16 cellular contexts compared by ENCODE assay signal in genomic region chr2:6791682-6792081, GRCh38.
DNase-seq lines count a peak whose midpoint lies in the region; TF ChIP-seq lines count a peak whose summit lies in the region.
"Had no signal": no experiment of that assay in that cellular context is flagged by ENCODE, and none has a peak within 500 bp of the region (broad histone marks: within the 10 kb centered on the region; RNA-seq: fewer than 3 reads in every experiment).

No MANE protein-coding gene starts in this region.

- H3K9ac ChIP-seq in mesenchymal stem cell (ENCODE audit: low read length): no peak overlapping the region

- H2AFZ ChIP-seq in mesenchymal stem cell (ENCODE audit: low read depth, low read length): peak overlapping the region; percentile 64

- H3K79me1 ChIP-seq in mesenchymal stem cell (replicated peaks; ENCODE audit: low read length, poor library complexity, severe bottlenecking): no peaks in the 10 kb centered on the region

- H3K4me1 ChIP-seq in mesenchymal stem cell (ENCODE audit: control insufficient read depth, insufficient read depth, low read depth, low read length): no peaks in the 10 kb centered on the region
- no peaks in the 10 kb centered on the region for H3K4me1 ChIP-seq in effector memory CD4-positive, alpha-beta T cell (ENCODE audit: control insufficient read depth, insufficient read depth, low read length, poor library complexity, severe bottlenecking)
- H3K4me1 ChIP-seq: gastroesophageal sphincter, HAP-1 had no signal

- no peak for DNase-seq in GM10266 (ENCODE audit: extremely low spot score)
- DNase-seq in HT-29 (ENCODE audit: low spot score): peak; percentile 10
- peak; percentile 73 for DNase-seq in SK-N-DZ (ENCODE audit: low spot score)
- DNase-seq in mesenchymal stem cell: no peak
- no peak for DNase-seq in central memory CD4-positive, alpha-beta T cell
- DNase-seq in NCI-H1048 (lab: John Stamatoyannopoulos, UW): no peak
- no peak for DNase-seq in effector memory CD4-positive, alpha-beta T cell
- DNase-seq in posterior vena cava (ENCODE audit: low spot score): no peak
- DNase-seq: activated CD4-positive, alpha-beta T cell treated with anti-CD3 and anti-CD28 coated beads, Interleukin-2, amount 10 ng/mL, durations not matched to agents 7 days and 5 days; activated naive CD8-positive, alpha-beta T cell treated with anti-CD3 and anti-CD28 coated beads, Interleukin-2, amount 50 U/mL, for 24 hours; activated T-cell treated with anti-CD3 and anti-CD28 coated beads, Interleukin-2, amount 50 U/mL, for 48 hours; CD4-positive, alpha-beta memory T cell; stimulated activated naive CD4-positive, alpha-beta T cell; T-helper 2 cell had no signal

- H3K4ac ChIP-seq in mesenchymal stem cell (ENCODE audit: low read depth in 1 of 2, low read length in 2 of 2): no peak overlapping the region

- no peak overlapping the region for H2AK5ac ChIP-seq in mesenchymal stem cell (ENCODE audit: low read length, severe bottlenecking)

- H3K14ac ChIP-seq in mesenchymal stem cell (ENCODE audit: low read length in 2 of 2): peak overlapping the region in 1 of 2 experiments; percentile 45

- H3K4me2 ChIP-seq in mesenchymal stem cell (ENCODE audit: low read length, poor library complexity, severe bottlenecking): no peak overlapping the region

- no peak overlapping the region for H3K27ac ChIP-seq in mesenchymal stem cell (ENCODE audit: low read length, poor library complexity, severe bottlenecking)
- H3K27ac ChIP-seq in effector memory CD4-positive, alpha-beta T cell (ENCODE audit: insufficient read depth, low read length, poor library complexity, severe bottlenecking): no peak overlapping the region
- H3K27ac ChIP-seq: gastroesophageal sphincter had no signal

- H3K4me3 ChIP-seq in mesenchymal stem cell (ENCODE audit: insufficient read depth in 1 of 2, low read depth in 1 of 2, low read length in 2 of 2): no peak overlapping the region
- H3K4me3 ChIP-seq in effector memory CD4-positive, alpha-beta T cell (ENCODE audit: insufficient read depth, low read depth, low read length, poor library complexity, severe bottlenecking): no peak overlapping the region
- H3K4me3 ChIP-seq: gastroesophageal sphincter, HAP-1 had no signal

- H4K91ac ChIP-seq in mesenchymal stem cell (ENCODE audit: low read length): no peak overlapping the region

- no peak overlapping the region for H2BK120ac ChIP-seq in mesenchymal stem cell (ENCODE audit: low read depth, low read length)

- no peak overlapping the region for H2BK5ac ChIP-seq in mesenchymal stem cell (ENCODE audit: low read depth, low read length, poor library complexity, severe bottlenecking)

- no peak overlapping the region for H2BK12ac ChIP-seq in mesenchymal stem cell (ENCODE audit: low read length in 2 of 2)

- H2BK15ac ChIP-seq in mesenchymal stem cell (ENCODE audit: low read depth, poor library complexity, severe bottlenecking): no peak overlapping the region

- H3K18ac ChIP-seq in mesenchymal stem cell (ENCODE audit: low read depth in 1 of 2, low read length in 2 of 2): no peak overlapping the region

- H4K8ac ChIP-seq in mesenchymal stem cell (ENCODE audit: low read length): no peak overlapping the region

- H3K36me3 ChIP-seq in mesenchymal stem cell (ENCODE audit: control insufficient read depth in 1 of 2, insufficient read depth in 2 of 2, low read depth in 1 of 2, low read length in 2 of 2): no peaks in the 10 kb centered on the region
- no peaks in the 10 kb centered on the region for H3K36me3 ChIP-seq in effector memory CD4-positive, alpha-beta T cell (ENCODE audit: control insufficient read depth, insufficient read depth, low read length)
- H3K36me3 ChIP-seq: gastroesophageal sphincter, HAP-1 had no signal

- peaks cover 0 to 3% of the 10 kb centered on the region in 2 experiments for H3K27me3 ChIP-seq in mesenchymal stem cell (ENCODE audit: control insufficient read depth in 1 of 2, insufficient read depth in 1 of 2, low read length in 2 of 2)
- H3K27me3 ChIP-seq in effector memory CD4-positive, alpha-beta T cell (replicated peaks; ENCODE audit: control insufficient read depth, insufficient read depth, low read length, poor library complexity, severe bottlenecking): no peaks in the 10 kb centered on the region
- H3K27me3 ChIP-seq: gastroesophageal sphincter had no signal

- H3K9me3 ChIP-seq in mesenchymal stem cell (ENCODE audit: control insufficient read depth, low read length): no peaks in the 10 kb centered on the region
- no peaks in the 10 kb centered on the region for H3K9me3 ChIP-seq in effector memory CD4-positive, alpha-beta T cell (ENCODE audit: control insufficient read depth, low read length)
- H3K9me3 ChIP-seq: gastroesophageal sphincter, HAP-1 had no signal

- no peak overlapping the region for H3K23ac ChIP-seq in mesenchymal stem cell (ENCODE audit: low read length in 2 of 2)

- WGBS in mesenchymal stem cell: 65% methylated on average over 4 of the region's 4 CpGs

- intact Hi-C loops in posterior vena cava (cut with DNase I): no loop called here

- peak; percentile 18 for TF ChIP-seq CTCF in GM10266 (IDR thresholded peaks at IDR 0.05; ENCODE audit: control insufficient read depth, insufficient read depth, low read depth, missing control alignments)

Comparison
In these comparisons a context has a peak if more than half of its experiments do, and no peak if none do; other contexts are left out.
1. DNase-seq: peak in HT-29 (single experiment) and SK-N-DZ (single experiment); none in GM10266 (single experiment), mesenchymal stem cell (single experiment), central memory CD4-positive, alpha-beta T cell (single experiment), NCI-H1048 (single experiment), effector memory CD4-positive, alpha-beta T cell (0 of 3) and posterior vena cava (single experiment).